In genomic region chr5:134541736-134542376, GRCh38 we compare ENCODE assay signal across 8 cellular contexts. TPM values are rescaled to one million over a fixed set of nuclear protein-coding genes. Genes with fewer than 3 reads are reported as not detected.
DNase-seq lines count a peak whose midpoint lies in the region; ATAC-seq and TF ChIP-seq lines count a peak whose summit lies in the region.

No MANE protein-coding gene starts in this region.

- H3K27me3 Mint-ChIP-seq in endothelial cell (ENCODE audit: unreplicated experiment) = no peaks in the 10 kb centered on the region

- H3K9me3 Mint-ChIP-seq in endothelial cell (ENCODE audit: unreplicated experiment) = no peaks in the 10 kb centered on the region

- TF ChIP-seq CTCF in endothelial cell (IDR thresholded peaks at IDR 0.05; ENCODE audit: unreplicated experiment) = no peak

- no peaks in the 10 kb centered on the region for H3K36me3 Mint-ChIP-seq in endothelial cell (ENCODE audit: low read depth, unreplicated experiment)

- H3K27ac Mint-ChIP-seq in endothelial cell (ENCODE audit: unreplicated experiment) = no peak overlapping the region

- intact Hi-C loops in posterior vena cava (cut with DNase I) = no loop called here

- H3K4me3 Mint-ChIP-seq in endothelial cell (ENCODE audit: unreplicated experiment) = no peak overlapping the region

- no peaks in the 10 kb centered on the region for H3K4me1 Mint-ChIP-seq in endothelial cell (ENCODE audit: unreplicated experiment)

- DNase-seq in DMS 273 (lab: John Stamatoyannopoulos, UW; ENCODE audit: unreplicated experiment) (peak; percentile 25), DMS 273 treated with DMSO at 0.1 percent for 48 hours (lab: John Stamatoyannopoulos, UW) (no peak), NCI-H226 (peak; percentile 47), endothelial cell (ENCODE audit: low spot score) (peak; percentile 79), posterior vena cava (ENCODE audit: low spot score) (peak; percentile 86), NCI-H146 treated with DMSO at 0.1 percent for 48 hours (lab: John Stamatoyannopoulos, UW; ENCODE audit: unreplicated experiment) (no peak), inferior parietal cortex (ENCODE audit: extremely low spot score) (no peak)

- no peak for ATAC-seq in GM19328 (IDR thresholded peaks at IDR 0.05; ENCODE audit: unreplicated experiment)

RNA-seq across cellular contexts. Expression of gene JADE2, which starts 16.4 kb away (rescaled TPM):
- 3.0 TPM for total RNA-seq in endothelial cell (ENCODE audit: unreplicated experiment)
- 10 to 100 TPM; 38.4 to 41.1 TPM for total RNA-seq in posterior vena cava

Comparison
In these comparisons a context has a peak if more than half of its experiments do, and no peak if none do; other contexts are left out.
1. DNase-seq: peak in DMS 273 (single experiment), NCI-H226 (single experiment), endothelial cell (single experiment) and posterior vena cava (single experiment); none in DMS 273 treated with DMSO at 0.1 percent for 48 hours (single experiment), NCI-H146 treated with DMSO at 0.1 percent for 48 hours (single experiment) and inferior parietal cortex (single experiment).